17 cellular contexts compared by ENCODE assay signal in the genomic region with DNA sequence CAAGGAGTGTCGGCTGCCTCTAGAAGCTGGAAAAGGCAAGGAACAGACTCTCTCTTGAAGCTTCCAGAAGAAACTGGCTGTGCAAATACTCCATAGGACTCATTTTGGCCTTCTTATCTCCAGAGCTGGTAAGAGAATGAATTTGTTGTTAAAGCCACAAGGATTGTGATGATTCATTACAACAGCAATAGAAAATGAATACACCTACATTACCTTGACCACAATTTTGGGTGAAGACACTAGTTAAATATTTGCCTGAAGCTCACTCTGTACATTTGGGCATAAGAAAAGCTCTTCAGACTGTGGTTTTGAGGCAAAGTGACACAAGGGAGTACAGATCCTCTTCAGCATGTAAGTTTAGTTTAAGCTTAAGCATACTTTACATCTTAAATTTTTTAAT.
DNase-seq lines count a peak whose midpoint lies in the region; ATAC-seq and TF ChIP-seq lines count a peak whose summit lies in the region.
"Had no signal": no experiment of that assay in that cellular context is flagged by ENCODE, and none has a peak within 500 bp of the region (broad histone marks: within the 10 kb centered on the region; RNA-seq: fewer than 3 reads in every experiment).

No MANE protein-coding gene starts in this region.

- peak; percentile 72 for DNase-seq in epithelial cell of prostate (ENCODE audit: low read depth, low spot score)
- DNase-seq in activated gamma-delta T cell treated with Interleukin-2 at 50 U/mL for 16 hours: no peak
- DNase-seq in NCI-H748 treated with DMSO at 0.1 percent for 48 hours (lab: John Stamatoyannopoulos, UW): no peak
- no peak for DNase-seq in stimulated activated CD4-positive, alpha-beta T cell treated with anti-CD3 and anti-CD28 coated beads, Interleukin-12 subunit alpha, Interleukin-12 subunit beta, amount 100 ng/mL, for 4 hours
- DNase-seq: amniotic stem cell; DMS 273 treated with DMSO at 0.1 percent for 48 hours; naive thymus-derived CD8-positive, alpha-beta T cell; NCI-H187 treated with DMSO at 0.1 percent for 48 hours; retina; Right ventricle myocardium superior; T1000 had no signal

- ATAC-seq in GM18870 (IDR thresholded peaks at IDR 0.05; ENCODE audit: unreplicated experiment) (peak; percentile 94), HG02642 (IDR thresholded peaks at IDR 0.05; ENCODE audit: poor library complexity, unreplicated experiment) (peak; percentile 72), HG03460 (IDR thresholded peaks at IDR 0.05; ENCODE audit: unreplicated experiment) (peak; percentile 91), SK-N-SH treated with all-trans-retinoic acid at 6 μM for 48 hours (no peak)
- ATAC-seq: esophagus mucosa; left lobe of liver; naive thymus-derived CD8-positive, alpha-beta T cell had no signal

- H3K27ac ChIP-seq in epithelial cell of prostate: peak overlapping the region; percentile 51

TF ChIP-seq in SK-N-SH treated with all-trans-retinoic acid at 6 μM for 48 hours, 23 proteins besides CTCF, POLR2A, EP300 and RAD21:
- TF ChIP-seq ESRRG (CRISPR knock-in tag; IDR thresholded peaks at IDR 0.05): no peak
- TF ChIP-seq RARB (CRISPR knock-in tag; IDR thresholded peaks at IDR 0.05): no peak
- no peak for TF ChIP-seq CSRNP3 (CRISPR knock-in tag; IDR thresholded peaks at IDR 0.05)
- TF ChIP-seq TOX (CRISPR knock-in tag; IDR thresholded peaks at IDR 0.05; ENCODE audit: borderline replicate concordance): no peak
- TF ChIP-seq OSR1 (CRISPR knock-in tag; IDR thresholded peaks at IDR 0.05): no peak
- TF ChIP-seq BACH2 (CRISPR knock-in tag; IDR thresholded peaks at IDR 0.05; ENCODE audit: borderline replicate concordance): no peak
- no peak for TF ChIP-seq GLIS3 (CRISPR knock-in tag; IDR thresholded peaks at IDR 0.05)
- TF ChIP-seq, protein P1, sequence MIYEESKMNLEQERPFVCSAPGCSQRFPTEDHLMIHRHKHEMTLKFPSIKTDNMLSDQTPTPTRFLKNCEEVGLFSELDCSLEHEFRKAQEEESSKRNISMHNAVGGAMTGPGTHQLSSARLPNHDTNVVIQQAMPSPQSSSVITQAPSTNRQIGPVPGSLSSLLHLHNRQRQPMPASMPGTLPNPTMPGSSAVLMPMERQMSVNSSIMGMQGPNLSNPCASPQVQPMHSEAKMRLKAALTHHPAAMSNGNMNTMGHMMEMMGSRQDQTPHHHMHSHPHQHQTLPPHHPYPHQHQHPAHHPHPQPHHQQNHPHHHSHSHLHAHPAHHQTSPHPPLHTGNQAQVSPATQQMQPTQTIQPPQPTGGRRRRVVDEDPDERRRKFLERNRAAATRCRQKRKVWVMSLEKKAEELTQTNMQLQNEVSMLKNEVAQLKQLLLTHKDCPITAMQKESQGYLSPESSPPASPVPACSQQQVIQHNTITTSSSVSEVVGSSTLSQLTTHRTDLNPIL (CRISPR knock-in tag; IDR thresholded peaks at IDR 0.05; ENCODE audit: low read depth): no peak
- TF ChIP-seq ZC3H10 (CRISPR knock-in tag; IDR thresholded peaks at IDR 0.05): no peak
- no peak for TF ChIP-seq PPARA (CRISPR knock-in tag; IDR thresholded peaks at IDR 0.05; ENCODE audit: borderline replicate concordance)
- TF ChIP-seq ZNF70 (CRISPR knock-in tag; IDR thresholded peaks at IDR 0.05): no peak
- no peak for TF ChIP-seq ZFP3 (CRISPR knock-in tag; IDR thresholded peaks at IDR 0.05)
- TF ChIP-seq SNAI2 (CRISPR knock-in tag; IDR thresholded peaks at IDR 0.05): no peak
- TF ChIP-seq ISL1 (CRISPR knock-in tag; IDR thresholded peaks at IDR 0.05): no peak
- no peak for TF ChIP-seq TCF4 (CRISPR knock-in tag; IDR thresholded peaks at IDR 0.05; ENCODE audit: borderline replicate concordance)
